Comparison of ENCODE assay signal across 9 cellular contexts in genomic region chr5:78983601-78984000, GRCh38. TPM values are rescaled to one million over a fixed set of nuclear protein-coding genes. Genes with fewer than 3 reads are reported as not detected.
A peak's percentile ranks its signal among the peaks of the same experiment; 100 is the strongest.
DNase-seq lines count a peak whose midpoint lies in the region; ATAC-seq, FAIRE-seq and TF ChIP-seq lines count a peak whose summit lies in the region.
"Had no signal": no experiment of that assay in that cellular context is flagged by ENCODE, and none has a peak within 500 bp of the region (broad histone marks: within the 10 kb centered on the region; RNA-seq: fewer than 3 reads in every experiment).

No MANE protein-coding gene starts in this region.

- no peak for TF ChIP-seq CTCF in A549 (IDR thresholded peaks at IDR 0.05)
- no peak for TF ChIP-seq CTCF in astrocyte of the spinal cord (IDR thresholded peaks at IDR 0.05; ENCODE audit: low read depth, low read length)

- H3K4me3 ChIP-seq in A549 (peak overlapping the region; percentile 82), GM23248 (peak overlapping the region; percentile 80), astrocyte of the spinal cord (ENCODE audit: low read depth, low read length) (peak overlapping the region; percentile 60), mesodermal cell (ENCODE audit: extremely low read depth, insufficient read depth, low read length, poor library complexity, severe bottlenecking) (peak overlapping the region; percentile 70)

- H3K36me3 ChIP-seq in GM23248 (ENCODE audit: low read depth) (no peaks in the 10 kb centered on the region), mesodermal cell (ENCODE audit: control insufficient read depth, insufficient read depth, low read length) (no peaks in the 10 kb centered on the region)

- H3K4me1 ChIP-seq in A549 (peaks cover 35% of the 10 kb centered on the region), GM23248 (ENCODE audit: insufficient read depth) (peaks cover 12% of the 10 kb centered on the region; the same call in 1 of the 2 replicates), mesodermal cell (ENCODE audit: control insufficient read depth, insufficient read depth, low read length, poor library complexity, severe bottlenecking) (peaks cover 9% of the 10 kb centered on the region)

- POLR2A ChIA-PET in A549 (lab: Yijun Ruan, JAX): interaction anchor here (0.9 kb wide), 1 partner anchor 1457 kb away, joined by 4 read pairs; no protein-coding TSS in a partner anchor

- in situ Hi-C loops in GM23248 (cut with MboI): no loop called here
- in situ Hi-C loops in astrocyte of the spinal cord (cut with HindIII; ENCODE audit: low sequenced_read_pairs): no loop called here

- H3K79me2 ChIP-seq in GM23248 (ENCODE audit: insufficient read depth): peaks cover 17% of the 10 kb centered on the region; the same call in 1 of the 2 replicates

- H2AFZ ChIP-seq in GM23248: peak overlapping the region; percentile 94

- H4K20me1 ChIP-seq in GM23248 (ENCODE audit: insufficient read depth): no peaks in the 10 kb centered on the region

- TF ChIP-seq RAD21 in A549 (conservative IDR thresholded peaks at IDR 0.05 in 1 of 2, IDR thresholded peaks at IDR 0.05 in 1 of 2): no peak

- no peak for TF ChIP-seq EP300 in A549 (IDR thresholded peaks at IDR 0.05)

- peaks cover 30% of the 10 kb centered on the region for H3F3A ChIP-seq in GM23248 (ENCODE audit: insufficient read depth)

- H3K9me2 ChIP-seq in GM23248 (ENCODE audit: insufficient read depth): no peaks in the 10 kb centered on the region; the same call in 1 of the 2 replicates

- peak overlapping the region; percentile 77 for H3K9ac ChIP-seq in GM23248

- TF ChIP-seq POLR2A in A549 (IDR thresholded peaks at IDR 0.05; ENCODE audit: low read length): no peak

- H3K4me2 ChIP-seq in A549 (peak overlapping the region; percentile 71), GM23248 (ENCODE audit: unreplicated experiment) (peak overlapping the region; percentile 86)

- no peaks in the 10 kb centered on the region for H3K9me3 ChIP-seq in A549
- no peaks in the 10 kb centered on the region for H3K9me3 ChIP-seq in GM23248 (ENCODE audit: low read depth)
- H3K9me3 ChIP-seq in mesodermal cell (ENCODE audit: control insufficient read depth, low read length): no peaks in the 10 kb centered on the region

- no peaks in the 10 kb centered on the region for H3K27me3 ChIP-seq in GM23248 (replicated peaks; ENCODE audit: insufficient read depth)

- DNase-seq in A549 (ENCODE audit: low read depth in 1 of 2, low spot score in 1 of 2): no peak
- no peak for DNase-seq in GM23248
- no peak for DNase-seq in astrocyte of the spinal cord (ENCODE audit: low read depth, low spot score)
- no peak for DNase-seq in NCI-H2029 treated with DMSO at 0.1 percent for 48 hours (lab: John Stamatoyannopoulos, UW)
- DNase-seq in epidermal melanocyte (ENCODE audit: insufficient read length, low spot score): no peak
- DNase-seq in stimulated activated CD4-positive, alpha-beta T cell treated with anti-CD3 and anti-CD28 coated beads, Interleukin-12 subunit alpha, Interleukin-12 subunit beta, amount 100 ng/mL, for 4 hours: no peak
- DNase-seq: activated CD4-positive, alpha-beta T cell treated with anti-CD3 and anti-CD28 coated beads, Interleukin-2, amount 50 U/mL, for 48 hours had no signal

- H3K27ac ChIP-seq in A549 (peak overlapping the region; percentile 97 to 98), GM23248 (peak overlapping the region; percentile 72), mesodermal cell (ENCODE audit: low read depth, low read length, severe bottlenecking) (no peak overlapping the region)

- 80% methylated on average over 5 of the region's 5 CpGs for WGBS in A549 (ENCODE audit: missing lambda C conversion rate)
- 85 to 88% methylated on average over 5 of the region's 5 CpGs for WGBS in GM23248 (ENCODE audit: low coverage in 1 of 2, low lambda C conversion rate in 2 of 2, missing lambda C conversion rate in 2 of 2), 2 experiments
- WGBS in mesodermal cell (ENCODE audit: insufficient coverage in 2 of 2), 2 experiments: 76% methylated on average over 4 of the region's 5 CpGs; no CpG with 5 or more reads in 1 of the 2 experiments

- no peak for ATAC-seq in A549
- ATAC-seq in GM18517 (IDR thresholded peaks at IDR 0.05; ENCODE audit: unreplicated experiment): no peak

- FAIRE-seq in A549 (lab: Jason Lieb, UNC): no peak

- CTCF ChIA-PET in A549 (lab: Yijun Ruan, JAX): interaction anchor here (1.1 to 3.3 kb wide), 7 partner anchors 9 to 149 kb away, joined by 3 to 13 read pairs (median 4); no protein-coding TSS in a partner anchor

TF ChIP-seq in A549, 52 proteins besides CTCF, POLR2A, EP300 and RAD21:
- TF ChIP-seq HDAC2 (IDR thresholded peaks at IDR 0.05) (no peak), RCOR1 (IDR thresholded peaks at IDR 0.05; ENCODE audit: low read depth, low read length) (no peak), JUNB (IDR thresholded peaks at IDR 0.05) (no peak), MYC (IDR thresholded peaks at IDR 0.05; ENCODE audit: borderline replicate concordance, low read length) (no peak), CEBPB (IDR thresholded peaks at IDR 0.05) (no peak), EHF (CRISPR knock-in tag; IDR thresholded peaks at IDR 0.05) (no peak), CBX2 (IDR thresholded peaks at IDR 0.05; ENCODE audit: borderline replicate concordance, low read depth) (no peak), KDM5A (IDR thresholded peaks at IDR 0.05) (no peak), SREBF2 (IDR thresholded peaks at IDR 0.05) (no peak), NPAS2 (CRISPR knock-in tag; IDR thresholded peaks at IDR 0.05; ENCODE audit: borderline replicate concordance) (no peak), PHF8 (IDR thresholded peaks at IDR 0.05; ENCODE audit: borderline replicate concordance, low read depth) (no peak), HEYL (CRISPR knock-in tag; IDR thresholded peaks at IDR 0.05) (no peak), ELK1 (IDR thresholded peaks at IDR 0.05; ENCODE audit: low read depth, low read length) (no peak)
TF ChIP-seq in A549: peak in this region for 0.

RNA-seq across cellular contexts. Expression of gene ARSB, which starts 1.5 kb away (rescaled TPM):
- polyA plus RNA-seq in A549 (2011; rRNA removed) (13.4 and 17.4 TPM in 2 replicates), A549 (2017; fragmentation: RNase III; extraction: RNeasy Plus Mini Kit Qiagen cat#74134 plus additional on column Dnase treatment) (7.6 to 8.6 TPM (median 8.4 TPM) in 3 replicates), GM23248 (2016; fragmentation: Nextera tagmentation; extraction: Ambion mirVana) (30.1 and 30.5 TPM in 2 replicates)
- polyA plus RNA-seq in A549 (2012; cell fraction: cytosol; rRNA removed): 5.6 and 8.1 TPM in 2 replicates
- polyA plus RNA-seq in A549 (2012; cell fraction: nucleus; rRNA removed): 5.0 and 5.1 TPM in 2 replicates
- 16.3 and 19.0 TPM in 2 replicates for polyA minus RNA-seq in A549 (2011; rRNA and poly(A)+ RNA removed)
- total RNA-seq in GM23248 (2014; rRNA removed; shearing (Covaris generic)): 35.3 and 43.7 TPM in 2 replicates
- polyA plus RNA-seq in mesodermal cell (2013, experiment 1 of 2): 19.6 TPM
- 18.7 TPM for polyA plus RNA-seq in mesodermal cell (2013, experiment 2 of 2)
